1 cellular context compared by ENCODE assay signal in the genomic region with DNA sequence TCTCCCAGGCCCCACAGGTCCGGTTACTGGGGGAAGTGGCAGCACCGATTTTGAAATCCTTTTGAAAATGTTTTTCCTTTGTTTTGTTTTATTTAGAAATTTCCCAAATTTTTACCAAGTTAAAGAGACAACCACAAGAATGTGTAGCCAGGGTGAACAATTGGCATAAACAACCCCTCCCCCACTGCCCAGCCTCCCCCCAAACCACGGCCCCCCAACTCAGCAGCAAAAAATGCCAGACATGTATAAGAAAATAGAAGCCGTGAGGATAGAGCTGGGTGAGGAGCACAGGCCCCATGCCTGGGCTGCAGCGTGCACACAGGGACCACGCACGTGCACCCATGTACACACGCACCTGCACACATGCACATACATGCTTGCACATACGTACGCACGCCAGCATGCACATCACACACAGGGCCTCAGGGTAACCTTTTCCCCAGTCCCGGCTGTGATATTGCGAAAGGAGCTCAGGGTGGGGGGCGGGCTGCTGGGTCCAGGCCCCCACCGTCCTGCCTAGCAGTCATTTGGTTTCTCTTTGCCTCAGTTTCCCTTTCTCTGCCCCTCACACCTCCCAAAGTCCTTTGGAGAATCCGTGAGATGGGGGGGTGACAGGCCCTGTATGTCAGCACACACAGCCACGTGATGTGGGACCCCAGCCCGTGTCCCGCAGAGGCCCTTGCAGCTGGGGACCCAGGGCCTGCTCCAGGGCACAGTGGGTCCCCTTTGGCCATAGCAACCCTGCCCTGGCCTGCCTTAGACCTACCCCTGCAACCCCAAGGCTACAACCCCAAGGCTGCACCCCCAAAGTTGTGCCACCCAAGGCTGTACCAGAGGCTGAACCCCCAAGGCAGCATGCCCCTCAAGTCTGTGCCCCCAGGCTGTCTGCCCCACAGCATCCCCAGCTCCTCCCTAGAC.
TF ChIP-seq lines count a peak whose summit lies in the region.

No MANE protein-coding gene starts in this region.

TF ChIP-seq in H1, 55 proteins besides CTCF, POLR2A, EP300 and RAD21:
- TF ChIP-seq BRCA1 (IDR thresholded peaks at IDR 0.05; ENCODE audit: low read depth, low read length), result no peak
- no peak for TF ChIP-seq CHD2 (IDR thresholded peaks at IDR 0.05; ENCODE audit: low read length)
- no peak for TF ChIP-seq RFX5 (IDR thresholded peaks at IDR 0.05; ENCODE audit: borderline replicate concordance, low read depth, low read length)
- no peak for TF ChIP-seq SIN3A (conservative IDR thresholded peaks at IDR 0.05 in 1 of 2, IDR thresholded peaks at IDR 0.05 in 1 of 2; ENCODE audit: low read depth in 1 of 2, low read length in 2 of 2)
- no peak for TF ChIP-seq KDM5A (IDR thresholded peaks at IDR 0.05; ENCODE audit: low read length)
- TF ChIP-seq NRF1 (IDR thresholded peaks at IDR 0.05; ENCODE audit: low read depth, low read length), result no peak
- no peak for TF ChIP-seq KDM4A (IDR thresholded peaks at IDR 0.05; ENCODE audit: low read depth, low read length, severe bottlenecking)
- no peak for TF ChIP-seq SUZ12 (IDR thresholded peaks at IDR 0.05; ENCODE audit: low read length)
- no peak for TF ChIP-seq SIX5 (IDR thresholded peaks at IDR 0.05; ENCODE audit: low read depth, low read length)
- no peak for TF ChIP-seq JUN (IDR thresholded peaks at IDR 0.05; ENCODE audit: low read depth, low read length)
- no peak for TF ChIP-seq BCL11A (IDR thresholded peaks at IDR 0.05; ENCODE audit: low read depth in 2 of 2, low read length in 2 of 2)
- TF ChIP-seq YY1 (IDR thresholded peaks at IDR 0.05; ENCODE audit: low read depth, low read length), result no peak
- TF ChIP-seq, protein P1, sequence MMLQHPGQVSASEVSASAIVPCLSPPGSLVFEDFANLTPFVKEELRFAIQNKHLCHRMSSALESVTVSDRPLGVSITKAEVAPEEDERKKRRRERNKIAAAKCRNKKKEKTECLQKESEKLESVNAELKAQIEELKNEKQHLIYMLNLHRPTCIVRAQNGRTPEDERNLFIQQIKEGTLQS (IDR thresholded peaks at IDR 0.05; ENCODE audit: insufficient read depth, low read depth, low read length), result no peak
- TF ChIP-seq SP4 (IDR thresholded peaks at IDR 0.05; ENCODE audit: low read length), result no peak
- no peak for TF ChIP-seq TEAD4 (IDR thresholded peaks at IDR 0.05; ENCODE audit: low read depth, low read length)
- TF ChIP-seq FOSL1 (IDR thresholded peaks at IDR 0.05; ENCODE audit: insufficient read depth, low read depth, low read length), result no peak
- TF ChIP-seq SP1 (IDR thresholded peaks at IDR 0.05; ENCODE audit: low read depth, low read length), result no peak
- no peak for TF ChIP-seq HDAC2 (IDR thresholded peaks at IDR 0.05; ENCODE audit: borderline replicate concordance in 1 of 2, low read depth in 2 of 2, low read length in 2 of 2)
- TF ChIP-seq CEBPB (IDR thresholded peaks at IDR 0.05; ENCODE audit: low read depth, low read length), result no peak
- no peak for TF ChIP-seq PHF8 (conservative IDR thresholded peaks at IDR 0.05; ENCODE audit: low read depth, low read length)
